In genomic region chr10:112510384-112510783, GRCh38 we compare ENCODE assay signal across 17 cellular contexts.
DNase-seq lines count a peak whose midpoint lies in the region; ATAC-seq, FAIRE-seq and TF ChIP-seq lines count a peak whose summit lies in the region.
"Had no signal": no experiment of that assay in that cellular context is flagged by ENCODE, and none has a peak within 500 bp of the region (broad histone marks: within the 10 kb centered on the region; RNA-seq: fewer than 3 reads in every experiment).

No MANE protein-coding gene starts in this region.

- ATAC-seq in HepG2: no peak
- no peak for ATAC-seq in right lobe of liver
- ATAC-seq in activated CD8-positive, alpha-beta T cell treated with anti-CD3 and anti-CD28 coated beads, Interleukin-2, amount 10 ng/mL, durations not matched to agents 7 days and 5 days: peak; percentile 70
- no peak for ATAC-seq in HG03097 (IDR thresholded peaks at IDR 0.05; ENCODE audit: low FRiP score, unreplicated experiment)

- no peak for FAIRE-seq in HepG2 (lab: Jason Lieb, UNC)
- FAIRE-seq: RCC 7860 had no signal

- in situ Hi-C loops in HepG2 (cut with HindIII; ENCODE audit: extremely low pct_ligation_motif_present, low pct_unique_long_range_greater_than_20kb): no loop called here

- H3K27ac ChIP-seq in HepG2 (ENCODE audit: extremely low read length, insufficient read depth, low read length): no peak overlapping the region
- no peak overlapping the region for H3K27ac ChIP-seq in right lobe of liver
- H3K27ac ChIP-seq: BLaER1 treated with 17β-estradiol and CSF1 and Interleukin-3, amounts not matched to agents 10 nM and 100 nM had no signal

- H3K4me1 Mint-ChIP-seq in activated CD4-positive, alpha-beta T cell treated with anti-CD3 and anti-CD28 coated beads, Interleukin-2, amount 10 ng/mL, durations not matched to agents 24 days and 14 days: no peaks in the 10 kb centered on the region
- H3K4me1 Mint-ChIP-seq in activated CD8-positive, alpha-beta T cell treated with anti-CD3 and anti-CD28 coated beads, Interleukin-2, amount 10 ng/mL, durations not matched to agents 7 days and 5 days (ENCODE audit: low read depth): peaks cover 10% of the 10 kb centered on the region

- no peaks in the 10 kb centered on the region for H3K9me3 Mint-ChIP-seq in activated CD4-positive, alpha-beta T cell treated with anti-CD3 and anti-CD28 coated beads, Interleukin-2, amount 10 ng/mL, durations not matched to agents 24 days and 14 days
- H3K9me3 Mint-ChIP-seq in activated CD8-positive, alpha-beta T cell treated with anti-CD3 and anti-CD28 coated beads, Interleukin-2, amount 10 ng/mL, durations not matched to agents 7 days and 5 days (ENCODE audit: insufficient read depth): no peaks in the 10 kb centered on the region

- H3K4me2 ChIP-seq in HepG2 (ENCODE audit: low read depth, low read length): no peak overlapping the region
- H3K4me2 ChIP-seq: BLaER1 treated with 17β-estradiol and CSF1 and Interleukin-3, amounts not matched to agents 10 nM and 100 nM had no signal

- peaks cover 4% of the 10 kb centered on the region for H3K27me3 Mint-ChIP-seq in activated CD4-positive, alpha-beta T cell treated with anti-CD3 and anti-CD28 coated beads, Interleukin-2, amount 10 ng/mL, durations not matched to agents 24 days and 14 days
- no peaks in the 10 kb centered on the region for H3K27me3 Mint-ChIP-seq in activated CD8-positive, alpha-beta T cell treated with anti-CD3 and anti-CD28 coated beads, Interleukin-2, amount 10 ng/mL, durations not matched to agents 7 days and 5 days (ENCODE audit: low read depth)
- H3K27me3 Mint-ChIP-seq: IgD-negative memory B cell had no signal

- H3K36me3 Mint-ChIP-seq in activated CD4-positive, alpha-beta T cell treated with anti-CD3 and anti-CD28 coated beads, Interleukin-2, amount 10 ng/mL, durations not matched to agents 24 days and 14 days (ENCODE audit: low read depth): peaks cover 1% of the 10 kb centered on the region
- H3K36me3 Mint-ChIP-seq in activated CD8-positive, alpha-beta T cell treated with anti-CD3 and anti-CD28 coated beads, Interleukin-2, amount 10 ng/mL, durations not matched to agents 7 days and 5 days (ENCODE audit: low read depth): peaks cover 16% of the 10 kb centered on the region

- H3K9me3 ChIP-seq in HepG2 (ENCODE audit: low read length) (no peaks in the 10 kb centered on the region), right lobe of liver (no peaks in the 10 kb centered on the region)

- H3K36me3 ChIP-seq in HepG2 (replicated peaks in 1 of 2; ENCODE audit: control insufficient read depth in 1 of 2, insufficient read depth in 2 of 2, low read length in 2 of 2) (no peaks in the 10 kb centered on the region), right lobe of liver (no peaks in the 10 kb centered on the region)

- TF ChIP-seq EP300 in HepG2 (IDR thresholded peaks at IDR 0.05; ENCODE audit: low read depth in 2 of 2, low read length in 2 of 2): no peak
- TF ChIP-seq EP300 in HepG2 (CRISPR knock-in tag; IDR thresholded peaks at IDR 0.05; ENCODE audit: borderline replicate concordance): no peak

- H3K9ac ChIP-seq in HepG2 (ENCODE audit: insufficient read depth, low read depth, low read length): no peak overlapping the region
- H3K9ac ChIP-seq: BLaER1 treated with 17β-estradiol and CSF1 and Interleukin-3, amounts not matched to agents 10 nM and 100 nM had no signal

- TF ChIP-seq RAD21 in HepG2 (CRISPR knock-in tag; IDR thresholded peaks at IDR 0.05): no peak

- no peaks in the 10 kb centered on the region for H3K79me2 ChIP-seq in HepG2 (ENCODE audit: insufficient read depth, low read length)

- H3K4me3 Mint-ChIP-seq in activated CD4-positive, alpha-beta T cell treated with anti-CD3 and anti-CD28 coated beads, Interleukin-2, amount 10 ng/mL, durations not matched to agents 24 days and 14 days: no peak overlapping the region
- H3K4me3 Mint-ChIP-seq in activated CD8-positive, alpha-beta T cell treated with anti-CD3 and anti-CD28 coated beads, Interleukin-2, amount 10 ng/mL, durations not matched to agents 7 days and 5 days: no peak overlapping the region
- H3K4me3 Mint-ChIP-seq: IgD-negative memory B cell had no signal

- H3K4me1 ChIP-seq in HepG2 (ENCODE audit: insufficient read depth, low read length) (peaks cover 8% of the 10 kb centered on the region; the same call in 1 of the 2 replicates), right lobe of liver (peaks cover 0 to 2% (median 0%) of the 10 kb centered on the region in 4 donors)
- H3K4me1 ChIP-seq: BLaER1 treated with 17β-estradiol and CSF1 and Interleukin-3, amounts not matched to agents 10 nM and 100 nM had no signal

- 98% methylated on average over 4 of the region's 4 CpGs for WGBS in HepG2 (ENCODE audit: low lambda C conversion rate)
- WGBS in right lobe of liver (ENCODE audit: insufficient coverage, low coverage, low lambda C conversion rate, missing lambda C conversion rate): 80% methylated on average over 2 of the region's 4 CpGs

- no peaks in the 10 kb centered on the region for H4K20me1 ChIP-seq in HepG2 (ENCODE audit: insufficient read depth, low read length)

- intact Hi-C loops in activated CD4-positive, alpha-beta T cell treated with anti-CD3 and anti-CD28 coated beads, Interleukin-2, amount 10 ng/mL, durations not matched to agents 24 days and 14 days (cut with micrococcal nuclease): no loop called here
- intact Hi-C loops in HepG2 (cut with micrococcal nuclease; ENCODE audit: unreplicated experiment) (no loop called here), right lobe of liver (cut with DNase I) (no loop called here)

- TF ChIP-seq CTCF in HepG2 (CRISPR knock-in tag; IDR thresholded peaks at IDR 0.05) (no peak), right lobe of liver (IDR thresholded peaks at IDR 0.05) (no peak)

- H3K27me3 ChIP-seq in HepG2 (ENCODE audit: control insufficient read depth in 1 of 2, insufficient read depth in 2 of 2, low read length in 2 of 2) (no peaks in the 10 kb centered on the region), right lobe of liver (no peaks in the 10 kb centered on the region)
- H3K27me3 ChIP-seq: BLaER1 treated with 17β-estradiol and CSF1 and Interleukin-3, amounts not matched to agents 10 nM and 100 nM had no signal

- H2AFZ ChIP-seq in HepG2 (ENCODE audit: low read length): no peak overlapping the region

- DNase-seq in activated CD4-positive, alpha-beta T cell treated with anti-CD3 and anti-CD28 coated beads for 48 hours: peak; percentile 29
- DNase-seq in activated CD4-positive, alpha-beta T cell treated with anti-CD3 and anti-CD28 coated beads, Interleukin-2, amount 10 ng/mL, durations not matched to agents 24 days and 14 days: no peak
- DNase-seq in HepG2 (ENCODE audit: low spot score) (no peak), right lobe of liver (no peak), OCI-M2 (lab: John Stamatoyannopoulos, UW; ENCODE audit: unreplicated experiment) (no peak)
- peak; percentile 52 for DNase-seq in activated CD8-positive, alpha-beta T cell treated with anti-CD3 and anti-CD28 coated beads, Interleukin-2, amount 10 ng/mL, durations not matched to agents 7 days and 5 days
- DNase-seq in stimulated activated CD8-positive, alpha-beta memory T cell treated with anti-CD3 and anti-CD28 coated beads, Interleukin-4, amount 100 ng/mL, for 48 hours: peak; percentile 45
- DNase-seq: 8988T, DMS 273 treated with DMSO at 0.1 percent for 48 hours, EL, H7, NCI-H2029, NCI-H2171 treated with DMSO at 0.1 percent for 48 hours had no signal

- no peak overlapping the region for H3K27ac Mint-ChIP-seq in activated CD4-positive, alpha-beta T cell treated with anti-CD3 and anti-CD28 coated beads, Interleukin-2, amount 10 ng/mL, durations not matched to agents 24 days and 14 days
- H3K27ac Mint-ChIP-seq in activated CD8-positive, alpha-beta T cell treated with anti-CD3 and anti-CD28 coated beads, Interleukin-2, amount 10 ng/mL, durations not matched to agents 7 days and 5 days: no peak overlapping the region
- H3K27ac Mint-ChIP-seq: IgD-negative memory B cell had no signal

- H3K4me3 ChIP-seq in HepG2 (replicated peaks in 1 of 3; ENCODE audit: insufficient read depth in 1 of 3, low read depth in 2 of 3, low read length in 3 of 3) (no peak overlapping the region), right lobe of liver (no peak overlapping the region)
- H3K4me3 ChIP-seq: BLaER1 treated with 17β-estradiol and CSF1 and Interleukin-3, amounts not matched to agents 10 nM and 100 nM had no signal

- TF ChIP-seq POLR2A in HepG2 (IDR thresholded peaks at IDR 0.05; ENCODE audit: insufficient read depth in 1 of 2, low read depth in 2 of 2, low read length in 2 of 2): no peak
- no peak for TF ChIP-seq POLR2A in right lobe of liver (IDR thresholded peaks at IDR 0.05)

- no TSS peak for BruUV-seq in HepG2 (replicated peaks; lab: Mats Ljungman, UMichigan)

- POLR2A ChIA-PET in HepG2 (lab: Yijun Ruan, JAX): no interaction called here
- POLR2A ChIA-PET in activated CD8-positive, alpha-beta T cell treated with anti-CD3 and anti-CD28 coated beads, Interleukin-2, amount 10 ng/mL, durations not matched to agents 7 days and 5 days (lab: Charles Lee): no interaction called here

- CTCF ChIA-PET in HepG2 (lab: Yijun Ruan, JAX; ENCODE audit: low intra/inter-chr PET ratio, low total read pairs): no interaction called here
- CTCF ChIA-PET in activated CD8-positive, alpha-beta T cell treated with anti-CD3 and anti-CD28 coated beads, Interleukin-2, amount 10 ng/mL, durations not matched to agents 7 days and 5 days (lab: Charles Lee): no interaction called here

TF ChIP-seq in HepG2, 621 proteins besides CTCF, POLR2A, EP300 and RAD21:
- TF ChIP-seq ZNF121 (CRISPR knock-in tag; IDR thresholded peaks at IDR 0.05) (0 out of 2 replicates have a peak, but pooled peaks have one; percentile 17), ZNF549 (CRISPR knock-in tag; IDR thresholded peaks at IDR 0.05) (no peak)

Comparison
In these comparisons a context has a peak if more than half of its experiments do, and no peak if none do; other contexts are left out.
1. DNase-seq: peak in activated CD4-positive, alpha-beta T cell treated with anti-CD3 and anti-CD28 coated beads for 48 hours (single experiment), activated CD8-positive, alpha-beta T cell treated with anti-CD3 and anti-CD28 coated beads, Interleukin-2, amount 10 ng/mL, durations not matched to agents 7 days and 5 days (single experiment) and stimulated activated CD8-positive, alpha-beta memory T cell treated with anti-CD3 and anti-CD28 coated beads, Interleukin-4, amount 100 ng/mL, for 48 hours (single experiment); none in activated CD4-positive, alpha-beta T cell treated with anti-CD3 and anti-CD28 coated beads, Interleukin-2, amount 10 ng/mL, durations not matched to agents 24 days and 14 days (single experiment), HepG2 (single experiment), right lobe of liver (0 of 3) and OCI-M2 (single experiment).